In the genomic region with DNA sequence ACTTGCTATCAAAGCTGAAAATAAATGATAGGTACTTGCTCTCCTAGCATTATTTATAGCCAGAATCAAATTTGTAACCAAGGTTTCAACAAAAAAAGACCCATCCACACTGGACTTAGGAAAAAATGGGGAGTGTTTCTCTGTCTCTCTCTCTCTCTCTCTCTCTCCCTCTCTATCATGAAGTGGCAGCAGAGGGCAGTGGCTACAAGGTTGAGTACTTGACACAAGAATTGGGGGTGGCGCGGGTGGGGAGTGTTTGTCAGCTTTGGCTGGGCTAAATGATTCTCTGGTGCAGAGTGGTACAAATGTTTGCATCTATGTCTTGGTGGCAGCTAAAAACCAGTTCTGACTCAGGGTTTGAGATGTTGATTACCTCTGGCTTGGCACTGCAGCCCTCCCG, we compare ENCODE assay signal across 3 cellular contexts.
TF ChIP-seq lines count a peak whose summit lies in the region.

No MANE protein-coding gene starts in this region.

TF ChIP-seq in SK-N-SH, 30 proteins besides CTCF, POLR2A, EP300 and RAD21:
- TF ChIP-seq POLR2AphosphoS5 (IDR thresholded peaks at IDR 0.05; ENCODE audit: low read depth, low read length) (no peak), FOXM1 (IDR thresholded peaks at IDR 0.05; ENCODE audit: low read depth) (no peak), FOXJ3 (CRISPR knock-in tag; IDR thresholded peaks at IDR 0.05) (no peak), JUND (IDR thresholded peaks at IDR 0.05) (no peak), RXRA (IDR thresholded peaks at IDR 0.05; ENCODE audit: borderline replicate concordance, low read depth) (no peak)
- TF ChIP-seq, protein P1, sequence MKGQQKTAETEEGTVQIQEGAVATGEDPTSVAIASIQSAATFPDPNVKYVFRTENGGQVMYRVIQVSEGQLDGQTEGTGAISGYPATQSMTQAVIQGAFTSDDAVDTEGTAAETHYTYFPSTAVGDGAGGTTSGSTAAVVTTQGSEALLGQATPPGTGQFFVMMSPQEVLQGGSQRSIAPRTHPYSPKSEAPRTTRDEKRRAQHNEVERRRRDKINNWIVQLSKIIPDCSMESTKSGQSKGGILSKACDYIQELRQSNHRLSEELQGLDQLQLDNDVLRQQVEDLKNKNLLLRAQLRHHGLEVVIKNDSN (IDR thresholded peaks at IDR 0.05; ENCODE audit: borderline replicate concordance, low read depth), result no peak
- TF ChIP-seq, protein P2, sequence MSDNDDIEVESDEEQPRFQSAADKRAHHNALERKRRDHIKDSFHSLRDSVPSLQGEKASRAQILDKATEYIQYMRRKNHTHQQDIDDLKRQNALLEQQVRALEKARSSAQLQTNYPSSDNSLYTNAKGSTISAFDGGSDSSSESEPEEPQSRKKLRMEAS (IDR thresholded peaks at IDR 0.05; ENCODE audit: low read depth), result no peak

TF ChIP-seq in SK-N-SH treated with all-trans-retinoic acid at 6 μM for 48 hours, 23 proteins besides CTCF, POLR2A, EP300 and RAD21 (continues in another document):
- TF ChIP-seq, protein P3, sequence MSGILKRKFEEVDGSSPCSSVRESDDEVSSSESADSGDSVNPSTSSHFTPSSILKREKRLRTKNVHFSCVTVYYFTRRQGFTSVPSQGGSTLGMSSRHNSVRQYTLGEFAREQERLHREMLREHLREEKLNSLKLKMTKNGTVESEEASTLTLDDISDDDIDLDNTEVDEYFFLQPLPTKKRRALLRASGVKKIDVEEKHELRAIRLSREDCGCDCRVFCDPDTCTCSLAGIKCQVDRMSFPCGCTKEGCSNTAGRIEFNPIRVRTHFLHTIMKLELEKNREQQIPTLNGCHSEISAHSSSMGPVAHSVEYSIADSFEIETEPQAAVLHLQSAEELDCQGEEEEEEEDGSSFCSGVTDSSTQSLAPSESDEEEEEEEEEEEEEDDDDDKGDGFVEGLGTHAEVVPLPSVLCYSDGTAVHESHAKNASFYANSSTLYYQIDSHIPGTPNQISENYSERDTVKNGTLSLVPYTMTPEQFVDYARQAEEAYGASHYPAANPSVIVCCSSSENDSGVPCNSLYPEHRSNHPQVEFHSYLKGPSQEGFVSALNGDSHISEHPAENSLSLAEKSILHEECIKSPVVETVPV (CRISPR knock-in tag; IDR thresholded peaks at IDR 0.05), result no peak
- TF ChIP-seq, protein P4, sequence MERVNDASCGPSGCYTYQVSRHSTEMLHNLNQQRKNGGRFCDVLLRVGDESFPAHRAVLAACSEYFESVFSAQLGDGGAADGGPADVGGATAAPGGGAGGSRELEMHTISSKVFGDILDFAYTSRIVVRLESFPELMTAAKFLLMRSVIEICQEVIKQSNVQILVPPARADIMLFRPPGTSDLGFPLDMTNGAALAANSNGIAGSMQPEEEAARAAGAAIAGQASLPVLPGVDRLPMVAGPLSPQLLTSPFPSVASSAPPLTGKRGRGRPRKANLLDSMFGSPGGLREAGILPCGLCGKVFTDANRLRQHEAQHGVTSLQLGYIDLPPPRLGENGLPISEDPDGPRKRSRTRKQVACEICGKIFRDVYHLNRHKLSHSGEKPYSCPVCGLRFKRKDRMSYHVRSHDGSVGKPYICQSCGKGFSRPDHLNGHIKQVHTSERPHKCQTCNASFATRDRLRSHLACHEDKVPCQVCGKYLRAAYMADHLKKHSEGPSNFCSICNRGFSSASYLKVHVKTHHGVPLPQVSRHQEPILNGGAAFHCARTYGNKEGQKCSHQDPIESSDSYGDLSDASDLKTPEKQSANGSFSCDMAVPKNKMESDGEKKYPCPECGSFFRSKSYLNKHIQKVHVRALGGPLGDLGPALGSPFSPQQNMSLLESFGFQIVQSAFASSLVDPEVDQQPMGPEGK (CRISPR knock-in tag; IDR thresholded peaks at IDR 0.05; ENCODE audit: borderline replicate concordance), result no peak
- TF ChIP-seq, protein P5, sequence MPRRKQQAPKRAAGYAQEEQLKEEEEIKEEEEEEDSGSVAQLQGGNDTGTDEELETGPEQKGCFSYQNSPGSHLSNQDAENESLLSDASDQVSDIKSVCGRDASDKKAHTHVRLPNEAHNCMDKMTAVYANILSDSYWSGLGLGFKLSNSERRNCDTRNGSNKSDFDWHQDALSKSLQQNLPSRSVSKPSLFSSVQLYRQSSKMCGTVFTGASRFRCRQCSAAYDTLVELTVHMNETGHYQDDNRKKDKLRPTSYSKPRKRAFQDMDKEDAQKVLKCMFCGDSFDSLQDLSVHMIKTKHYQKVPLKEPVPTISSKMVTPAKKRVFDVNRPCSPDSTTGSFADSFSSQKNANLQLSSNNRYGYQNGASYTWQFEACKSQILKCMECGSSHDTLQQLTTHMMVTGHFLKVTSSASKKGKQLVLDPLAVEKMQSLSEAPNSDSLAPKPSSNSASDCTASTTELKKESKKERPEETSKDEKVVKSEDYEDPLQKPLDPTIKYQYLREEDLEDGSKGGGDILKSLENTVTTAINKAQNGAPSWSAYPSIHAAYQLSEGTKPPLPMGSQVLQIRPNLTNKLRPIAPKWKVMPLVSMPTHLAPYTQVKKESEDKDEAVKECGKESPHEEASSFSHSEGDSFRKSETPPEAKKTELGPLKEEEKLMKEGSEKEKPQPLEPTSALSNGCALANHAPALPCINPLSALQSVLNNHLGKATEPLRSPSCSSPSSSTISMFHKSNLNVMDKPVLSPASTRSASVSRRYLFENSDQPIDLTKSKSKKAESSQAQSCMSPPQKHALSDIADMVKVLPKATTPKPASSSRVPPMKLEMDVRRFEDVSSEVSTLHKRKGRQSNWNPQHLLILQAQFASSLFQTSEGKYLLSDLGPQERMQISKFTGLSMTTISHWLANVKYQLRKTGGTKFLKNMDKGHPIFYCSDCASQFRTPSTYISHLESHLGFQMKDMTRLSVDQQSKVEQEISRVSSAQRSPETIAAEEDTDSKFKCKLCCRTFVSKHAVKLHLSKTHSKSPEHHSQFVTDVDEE (CRISPR knock-in tag; IDR thresholded peaks at IDR 0.05), result no peak
- no peak for TF ChIP-seq ZC3H10 (CRISPR knock-in tag; IDR thresholded peaks at IDR 0.05)
- TF ChIP-seq, protein P6, sequence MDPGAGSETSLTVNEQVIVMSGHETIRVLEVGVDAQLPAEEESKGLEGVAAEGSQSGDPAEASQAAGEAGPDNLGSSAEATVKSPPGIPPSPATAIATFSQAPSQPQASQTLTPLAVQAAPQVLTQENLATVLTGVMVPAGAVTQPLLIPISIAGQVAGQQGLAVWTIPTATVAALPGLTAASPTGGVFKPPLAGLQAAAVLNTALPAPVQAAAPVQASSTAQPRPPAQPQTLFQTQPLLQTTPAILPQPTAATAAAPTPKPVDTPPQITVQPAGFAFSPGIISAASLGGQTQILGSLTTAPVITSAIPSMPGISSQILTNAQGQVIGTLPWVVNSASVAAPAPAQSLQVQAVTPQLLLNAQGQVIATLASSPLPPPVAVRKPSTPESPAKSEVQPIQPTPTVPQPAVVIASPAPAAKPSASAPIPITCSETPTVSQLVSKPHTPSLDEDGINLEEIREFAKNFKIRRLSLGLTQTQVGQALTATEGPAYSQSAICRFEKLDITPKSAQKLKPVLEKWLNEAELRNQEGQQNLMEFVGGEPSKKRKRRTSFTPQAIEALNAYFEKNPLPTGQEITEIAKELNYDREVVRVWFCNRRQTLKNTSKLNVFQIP (CRISPR knock-in tag; IDR thresholded peaks at IDR 0.05; ENCODE audit: borderline replicate concordance, low read depth), result no peak
- no peak for TF ChIP-seq CSDC2 (CRISPR knock-in tag; IDR thresholded peaks at IDR 0.05)
- no peak for TF ChIP-seq ZNF8 (CRISPR knock-in tag; IDR thresholded peaks at IDR 0.05)
- TF ChIP-seq OSR1 (CRISPR knock-in tag; IDR thresholded peaks at IDR 0.05), result no peak
- no peak for TF ChIP-seq ARNTL (CRISPR knock-in tag; IDR thresholded peaks at IDR 0.05; ENCODE audit: borderline replicate concordance, low read depth)
- no peak for TF ChIP-seq ISL1 (CRISPR knock-in tag; IDR thresholded peaks at IDR 0.05)
- TF ChIP-seq TCF4 (CRISPR knock-in tag; IDR thresholded peaks at IDR 0.05; ENCODE audit: borderline replicate concordance), result no peak
- no peak for TF ChIP-seq SNAI2 (CRISPR knock-in tag; IDR thresholded peaks at IDR 0.05)
- TF ChIP-seq RARB (CRISPR knock-in tag; IDR thresholded peaks at IDR 0.05), result no peak
- no peak for TF ChIP-seq GLIS3 (CRISPR knock-in tag; IDR thresholded peaks at IDR 0.05)
- TF ChIP-seq ZFP3 (CRISPR knock-in tag; IDR thresholded peaks at IDR 0.05), result no peak
- no peak for TF ChIP-seq ESRRG (CRISPR knock-in tag; IDR thresholded peaks at IDR 0.05)
- no peak for TF ChIP-seq ZFP30 (CRISPR knock-in tag; IDR thresholded peaks at IDR 0.05)
- no peak for TF ChIP-seq BACH2 (CRISPR knock-in tag; IDR thresholded peaks at IDR 0.05; ENCODE audit: borderline replicate concordance)

TF ChIP-seq in K562, 482 proteins besides CTCF, POLR2A, EP300 and RAD21:
- TF ChIP-seq, protein P7, sequence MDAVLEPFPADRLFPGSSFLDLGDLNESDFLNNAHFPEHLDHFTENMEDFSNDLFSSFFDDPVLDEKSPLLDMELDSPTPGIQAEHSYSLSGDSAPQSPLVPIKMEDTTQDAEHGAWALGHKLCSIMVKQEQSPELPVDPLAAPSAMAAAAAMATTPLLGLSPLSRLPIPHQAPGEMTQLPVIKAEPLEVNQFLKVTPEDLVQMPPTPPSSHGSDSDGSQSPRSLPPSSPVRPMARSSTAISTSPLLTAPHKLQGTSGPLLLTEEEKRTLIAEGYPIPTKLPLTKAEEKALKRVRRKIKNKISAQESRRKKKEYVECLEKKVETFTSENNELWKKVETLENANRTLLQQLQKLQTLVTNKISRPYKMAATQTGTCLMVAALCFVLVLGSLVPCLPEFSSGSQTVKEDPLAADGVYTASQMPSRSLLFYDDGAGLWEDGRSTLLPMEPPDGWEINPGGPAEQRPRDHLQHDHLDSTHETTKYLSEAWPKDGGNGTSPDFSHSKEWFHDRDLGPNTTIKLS (IDR thresholded peaks at IDR 0.05; ENCODE audit: borderline replicate concordance, low read depth), result no peak
- TF ChIP-seq FOS (IDR thresholded peaks at IDR 0.05; ENCODE audit: extremely low read depth, insufficient read length) (no peak), POLR2H (tag; IDR thresholded peaks at IDR 0.05; ENCODE audit: low read depth) (no peak), ZNF584 (CRISPR knock-in tag; IDR thresholded peaks at IDR 0.05; ENCODE audit: low read depth) (no peak), TAF1 (IDR thresholded peaks at IDR 0.05; ENCODE audit: control insufficient read depth, extremely low read depth, insufficient read depth, low read length, severe bottlenecking) (no peak), TCF7 (IDR thresholded peaks at IDR 0.05; ENCODE audit: borderline replicate concordance) (no peak), RUNX1 (IDR thresholded peaks at IDR 0.05; ENCODE audit: low read depth) (no peak), HDAC8 (tag; IDR thresholded peaks at IDR 0.05) (no peak), FOXA3 (CRISPR knock-in tag; conservative IDR thresholded peaks at IDR 0.05 in 1 of 2, IDR thresholded peaks at IDR 0.05 in 1 of 2) (no peak), ZSCAN29 (IDR thresholded peaks at IDR 0.05) (no peak), ERF (CRISPR knock-in tag; IDR thresholded peaks at IDR 0.05) (no peak), HDGF (IDR thresholded peaks at IDR 0.05) (no peak), NFYB (IDR thresholded peaks at IDR 0.05; ENCODE audit: extremely low read depth, insufficient read length) (no peak), EZH2 (IDR thresholded peaks at IDR 0.05; ENCODE audit: borderline replicate concordance, low read depth, low read length) (no peak), SIX5 (IDR thresholded peaks at IDR 0.05; ENCODE audit: borderline replicate concordance in 1 of 2, insufficient read depth in 1 of 2, low read depth in 1 of 2, low read length in 2 of 2) (no peak)
- TF ChIP-seq, protein P8, sequence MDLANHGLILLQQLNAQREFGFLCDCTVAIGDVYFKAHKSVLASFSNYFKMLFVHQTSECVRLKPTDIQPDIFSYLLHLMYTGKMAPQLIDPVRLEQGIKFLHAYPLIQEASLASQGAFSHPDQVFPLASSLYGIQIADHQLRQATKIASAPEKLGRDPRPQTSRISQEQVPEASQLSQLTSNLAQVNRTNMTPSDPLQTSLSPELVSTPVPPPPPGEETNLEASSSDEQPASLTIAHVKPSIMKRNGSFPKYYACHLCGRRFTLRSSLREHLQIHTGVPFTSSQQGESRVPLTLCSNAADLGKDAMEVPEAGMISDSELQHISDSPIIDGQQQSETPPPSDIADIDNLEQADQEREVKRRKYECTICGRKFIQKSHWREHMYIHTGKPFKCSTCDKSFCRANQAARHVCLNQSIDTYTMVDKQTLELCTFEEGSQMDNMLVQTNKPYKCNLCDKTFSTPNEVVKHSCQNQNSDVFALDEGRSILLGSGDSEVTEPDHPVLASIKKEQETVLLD (IDR thresholded peaks at IDR 0.05), result no peak
- TF ChIP-seq, protein P9, sequence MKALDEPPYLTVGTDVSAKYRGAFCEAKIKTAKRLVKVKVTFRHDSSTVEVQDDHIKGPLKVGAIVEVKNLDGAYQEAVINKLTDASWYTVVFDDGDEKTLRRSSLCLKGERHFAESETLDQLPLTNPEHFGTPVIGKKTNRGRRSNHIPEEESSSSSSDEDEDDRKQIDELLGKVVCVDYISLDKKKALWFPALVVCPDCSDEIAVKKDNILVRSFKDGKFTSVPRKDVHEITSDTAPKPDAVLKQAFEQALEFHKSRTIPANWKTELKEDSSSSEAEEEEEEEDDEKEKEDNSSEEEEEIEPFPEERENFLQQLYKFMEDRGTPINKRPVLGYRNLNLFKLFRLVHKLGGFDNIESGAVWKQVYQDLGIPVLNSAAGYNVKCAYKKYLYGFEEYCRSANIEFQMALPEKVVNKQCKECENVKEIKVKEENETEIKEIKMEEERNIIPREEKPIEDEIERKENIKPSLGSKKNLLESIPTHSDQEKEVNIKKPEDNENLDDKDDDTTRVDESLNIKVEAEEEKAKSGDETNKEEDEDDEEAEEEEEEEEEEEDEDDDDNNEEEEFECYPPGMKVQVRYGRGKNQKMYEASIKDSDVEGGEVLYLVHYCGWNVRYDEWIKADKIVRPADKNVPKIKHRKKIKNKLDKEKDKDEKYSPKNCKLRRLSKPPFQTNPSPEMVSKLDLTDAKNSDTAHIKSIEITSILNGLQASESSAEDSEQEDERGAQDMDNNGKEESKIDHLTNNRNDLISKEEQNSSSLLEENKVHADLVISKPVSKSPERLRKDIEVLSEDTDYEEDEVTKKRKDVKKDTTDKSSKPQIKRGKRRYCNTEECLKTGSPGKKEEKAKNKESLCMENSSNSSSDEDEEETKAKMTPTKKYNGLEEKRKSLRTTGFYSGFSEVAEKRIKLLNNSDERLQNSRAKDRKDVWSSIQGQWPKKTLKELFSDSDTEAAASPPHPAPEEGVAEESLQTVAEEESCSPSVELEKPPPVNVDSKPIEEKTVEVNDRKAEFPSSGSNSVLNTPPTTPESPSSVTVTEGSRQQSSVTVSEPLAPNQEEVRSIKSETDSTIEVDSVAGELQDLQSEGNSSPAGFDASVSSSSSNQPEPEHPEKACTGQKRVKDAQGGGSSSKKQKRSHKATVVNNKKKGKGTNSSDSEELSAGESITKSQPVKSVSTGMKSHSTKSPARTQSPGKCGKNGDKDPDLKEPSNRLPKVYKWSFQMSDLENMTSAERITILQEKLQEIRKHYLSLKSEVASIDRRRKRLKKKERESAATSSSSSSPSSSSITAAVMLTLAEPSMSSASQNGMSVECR (CRISPR knock-in tag; IDR thresholded peaks at IDR 0.05), result no peak
